Comparison of ENCODE assay signal across 17 cellular contexts in genomic region chr2:102138331-102138730, GRCh38. TPM values are rescaled to one million over a fixed set of nuclear protein-coding genes. Genes with fewer than 3 reads are reported as not detected.
DNase-seq lines count a peak whose midpoint lies in the region; ATAC-seq and TF ChIP-seq lines count a peak whose summit lies in the region.
"Had no signal": no experiment of that assay in that cellular context is flagged by ENCODE, and none has a peak within 500 bp of the region (broad histone marks: within the 10 kb centered on the region; RNA-seq: fewer than 3 reads in every experiment).

No MANE protein-coding gene starts in this region.

- H3K4me1 Mint-ChIP-seq in activated T-cell treated with anti-CD3 and anti-CD28 coated beads, Interleukin-2, amount 50 U/mL, for 24 hours (ENCODE audit: low read depth) = peaks cover 68% of the 10 kb centered on the region
- peaks cover 18% of the 10 kb centered on the region for H3K4me1 Mint-ChIP-seq in activated naive CD8-positive, alpha-beta T cell treated with anti-CD3 and anti-CD28 coated beads, Interleukin-2, amount 10 ng/mL, durations not matched to agents 7 days and 5 days

- H3K4me2 ChIP-seq in smooth muscle cell (peak overlapping the region; percentile 1), PC-3 (ENCODE audit: low read length) (no peak overlapping the region)

- BruUV-seq in PC-3 (replicated peaks; lab: Mats Ljungman, UMichigan) = no TSS peak

- H3K27me3 ChIP-seq in smooth muscle cell (ENCODE audit: low read depth) (no peaks in the 10 kb centered on the region), PC-3 (ENCODE audit: low read length) (no peaks in the 10 kb centered on the region), stomach (no peaks in the 10 kb centered on the region)
- H3K27me3 ChIP-seq: Peyer's patch had no signal

- H3K79me2 ChIP-seq in smooth muscle cell (ENCODE audit: low read depth) = peaks cover 6% of the 10 kb centered on the region
- no peaks in the 10 kb centered on the region for H3K79me2 ChIP-seq in PC-3 (ENCODE audit: low read length)

- no peak for ATAC-seq in activated naive CD8-positive, alpha-beta T cell treated with anti-CD3 and anti-CD28 coated beads, Interleukin-2, amount 10 ng/mL, durations not matched to agents 7 days and 5 days (ENCODE audit: low read depth)
- ATAC-seq in PC-3 (no peak), GM18873 (IDR thresholded peaks at IDR 0.05; ENCODE audit: low FRiP score, unreplicated experiment) (no peak)
- ATAC-seq: SK-N-SH treated with all-trans-retinoic acid at 6 μM for 48 hours had no signal

- TF ChIP-seq CTCF in smooth muscle cell (IDR thresholded peaks at IDR 0.05; ENCODE audit: borderline replicate concordance, insufficient read depth, poor library complexity, severe bottlenecking) = no peak
- TF ChIP-seq CTCF in PC-3 (conservative IDR thresholded peaks at IDR 0.05; ENCODE audit: low read depth, low read length) = no peak
- TF ChIP-seq CTCF in stomach (IDR thresholded peaks at IDR 0.05) = no peak

- no peak for DNase-seq in activated T-cell treated with anti-CD3 and anti-CD28 coated beads, Interleukin-2, amount 50 U/mL, for 24 hours
- DNase-seq in activated T-cell treated with anti-CD3 and anti-CD28 coated beads, Interleukin-2, amount 50 U/mL, for 48 hours = no peak
- DNase-seq in MV-4-11 (lab: John Stamatoyannopoulos, UW) (peak; percentile 43), smooth muscle cell (lab: John Stamatoyannopoulos, UW; ENCODE audit: unreplicated experiment) (no peak), PC-3 (no peak), stomach (no peak)
- DNase-seq in activated naive CD8-positive, alpha-beta T cell treated with anti-CD3 and anti-CD28 coated beads, Interleukin-2, amount 10 ng/mL, durations not matched to agents 7 days and 5 days = no peak
- DNase-seq: head of caudate nucleus; mammary epithelial cell; NCI-H2081; NCI-H526 treated with DMSO at 0.1 percent for 48 hours; nephron progenitor cell; Peyer's patch; stimulated activated naive CD4-positive, alpha-beta T cell treated with Interleukin-2 at 50 U/mL for 16 hours had no signal

- no peaks in the 10 kb centered on the region for H3K9me2 ChIP-seq in PC-3 (replicated peaks; ENCODE audit: low read length)

- H3K4me3 Mint-ChIP-seq in activated T-cell treated with anti-CD3 and anti-CD28 coated beads, Interleukin-2, amount 50 U/mL, for 24 hours = no peak overlapping the region
- H3K4me3 Mint-ChIP-seq in activated naive CD8-positive, alpha-beta T cell treated with anti-CD3 and anti-CD28 coated beads, Interleukin-2, amount 10 ng/mL, durations not matched to agents 7 days and 5 days = peak overlapping the region; percentile 7
- H3K4me3 Mint-ChIP-seq: nephron progenitor cell had no signal

- no peak for TF ChIP-seq POLR2A in stomach (IDR thresholded peaks at IDR 0.05)

- peaks cover 40% of the 10 kb centered on the region for H3K27me3 Mint-ChIP-seq in activated T-cell treated with anti-CD3 and anti-CD28 coated beads, Interleukin-2, amount 50 U/mL, for 24 hours
- H3K27me3 Mint-ChIP-seq in activated naive CD8-positive, alpha-beta T cell treated with anti-CD3 and anti-CD28 coated beads, Interleukin-2, amount 10 ng/mL, durations not matched to agents 7 days and 5 days = peaks cover 20% of the 10 kb centered on the region

- H3K9me3 ChIP-seq in smooth muscle cell (replicated peaks; ENCODE audit: low read depth) (no peaks in the 10 kb centered on the region), PC-3 (ENCODE audit: low read length) (no peaks in the 10 kb centered on the region), stomach (no peaks in the 10 kb centered on the region)
- H3K9me3 ChIP-seq: Peyer's patch had no signal

- H2AFZ ChIP-seq in smooth muscle cell (ENCODE audit: low read depth) (no peak overlapping the region), PC-3 (ENCODE audit: low read length) (no peak overlapping the region)

- intact Hi-C loops in PC-3 (cut with micrococcal nuclease) = no loop called here
- intact Hi-C loops in stomach (cut with DNase I; ENCODE audit: low total_unique reads) = no loop called here

- H3F3A ChIP-seq in smooth muscle cell (ENCODE audit: low read depth) (peaks cover 14% of the 10 kb centered on the region), PC-3 (ENCODE audit: low read length, unreplicated experiment) (no peaks in the 10 kb centered on the region)

- H3K4me1 ChIP-seq in smooth muscle cell (ENCODE audit: low read depth) (peaks cover 8% of the 10 kb centered on the region), PC-3 (ENCODE audit: insufficient read depth, low read length) (peaks cover 8% of the 10 kb centered on the region; the same call in 1 of the 2 replicates), stomach (peaks cover 0 to 13% (median 9%) of the 10 kb centered on the region in 4 donors)
- H3K4me1 ChIP-seq: Peyer's patch had no signal

- H3K4me3 ChIP-seq in smooth muscle cell (no peak overlapping the region), PC-3 (ENCODE audit: low read length) (no peak overlapping the region), stomach (no peak overlapping the region)
- H3K4me3 ChIP-seq: Peyer's patch had no signal

- POLR2A ChIA-PET in activated naive CD8-positive, alpha-beta T cell treated with anti-CD3 and anti-CD28 coated beads, Interleukin-2, amount 10 ng/mL, durations not matched to agents 7 days and 5 days (lab: Charles Lee) = no interaction called here
- POLR2A ChIA-PET in PC-3 (lab: Charles Lee; ENCODE audit: unreplicated experiment) = no interaction called here

- no peaks in the 10 kb centered on the region for H4K20me1 ChIP-seq in smooth muscle cell (ENCODE audit: low read depth)
- H4K20me1 ChIP-seq in PC-3 (ENCODE audit: low read length) = no peaks in the 10 kb centered on the region

- H3K9ac ChIP-seq in smooth muscle cell (ENCODE audit: low read depth) = no peak overlapping the region
- H3K9ac ChIP-seq in PC-3 (ENCODE audit: low read length) = no peak overlapping the region

- H3K27ac ChIP-seq in smooth muscle cell (ENCODE audit: low read depth) = no peak overlapping the region
- H3K27ac ChIP-seq in PC-3 (ENCODE audit: low read length) = no peak overlapping the region
- no peak overlapping the region for H3K27ac ChIP-seq in stomach
- H3K27ac ChIP-seq: Peyer's patch had no signal

- WGBS in smooth muscle cell (ENCODE audit: low lambda C conversion rate) = 33% methylated on average over 4 of the region's 4 CpGs
- 79 to 88% (median 82%) methylated on average over 4 of the region's 4 CpGs for WGBS in stomach, 5 donors

- peaks cover 59% of the 10 kb centered on the region for H3K36me3 Mint-ChIP-seq in activated T-cell treated with anti-CD3 and anti-CD28 coated beads, Interleukin-2, amount 50 U/mL, for 24 hours (ENCODE audit: low read depth)
- H3K36me3 Mint-ChIP-seq in activated naive CD8-positive, alpha-beta T cell treated with anti-CD3 and anti-CD28 coated beads, Interleukin-2, amount 10 ng/mL, durations not matched to agents 7 days and 5 days = peaks cover 20% of the 10 kb centered on the region

- H3K36me3 ChIP-seq in smooth muscle cell (ENCODE audit: low read depth) (no peaks in the 10 kb centered on the region), PC-3 (ENCODE audit: low read depth, low read length) (no peaks in the 10 kb centered on the region), stomach (no peaks in the 10 kb centered on the region)
- H3K36me3 ChIP-seq: Peyer's patch had no signal

- CTCF ChIA-PET in PC-3 (lab: Charles Lee) = no interaction called here

- peak overlapping the region; percentile 86 for H3K27ac Mint-ChIP-seq in activated T-cell treated with anti-CD3 and anti-CD28 coated beads, Interleukin-2, amount 50 U/mL, for 24 hours
- H3K27ac Mint-ChIP-seq in activated naive CD8-positive, alpha-beta T cell treated with anti-CD3 and anti-CD28 coated beads, Interleukin-2, amount 10 ng/mL, durations not matched to agents 7 days and 5 days = peak overlapping the region; percentile 29
- H3K27ac Mint-ChIP-seq: nephron progenitor cell had no signal

- no peak for TF ChIP-seq EP300 in stomach (IDR thresholded peaks at IDR 0.05)

- peaks cover 34% of the 10 kb centered on the region for H3K9me3 Mint-ChIP-seq in activated T-cell treated with anti-CD3 and anti-CD28 coated beads, Interleukin-2, amount 50 U/mL, for 24 hours
- H3K9me3 Mint-ChIP-seq in activated naive CD8-positive, alpha-beta T cell treated with anti-CD3 and anti-CD28 coated beads, Interleukin-2, amount 10 ng/mL, durations not matched to agents 7 days and 5 days = peaks cover 15% of the 10 kb centered on the region

RNA-seq across cellular contexts. Expression of gene IL1R1, which starts 4.2 kb away (rescaled TPM):
- under 1 TPM in 1 of 2 experiments, not detected in 1; 0.11 TPM for total RNA-seq in activated naive CD8-positive, alpha-beta T cell treated with anti-CD3 and anti-CD28 coated beads, Interleukin-2, amount 10 ng/mL, durations not matched to agents 7 days and 5 days
- total RNA-seq in smooth muscle cell = 32.4 and 36.6 TPM in 2 replicates
- polyA plus RNA-seq in smooth muscle cell = 20.0 and 26.8 TPM in 2 replicates
- total RNA-seq in PC-3 (2014; rRNA removed) = 0.40 and 0.69 TPM in 2 replicates
- total RNA-seq in stomach = 10 to 100 TPM; 17.5 to 67.7 (median 49.1) TPM
- polyA plus RNA-seq in stomach = 100 to 1,000 TPM in 1 of 3 donors, 10 to 100 TPM in 2; 26.5 to 109 (median 75.3) TPM

RNA-seq across cellular contexts. Expression of gene IL1RL2, which starts 48.5 kb away (rescaled TPM):
- total RNA-seq in activated naive CD8-positive, alpha-beta T cell treated with anti-CD3 and anti-CD28 coated beads, Interleukin-2, amount 10 ng/mL, durations not matched to agents 7 days and 5 days = not detected
- total RNA-seq in smooth muscle cell (0.13 and 0.40 TPM in 2 replicates), PC-3 (2014; rRNA removed) (0.11 TPM in 1 of 2 replicates, not detected in the other), stomach (1 to 10 TPM in 3 of 5 donors, not detected in 2; 2.2 to 4.3 (median 2.9) TPM)
- polyA plus RNA-seq in smooth muscle cell (0.10 and 1.2 TPM in 2 replicates), stomach (1 to 10 TPM in 2 of 3 donors, under 1 TPM in 1; 0.61 to 2.6 (median 1.2) TPM)
- total RNA-seq: H4 had no signal

Comparison
In these comparisons a context has a peak if more than half of its experiments do, and no peak if none do; other contexts are left out.
1. RNA of gene IL1R1, which starts 4.2 kb away (total RNA-seq): 17.5 to 67.7 TPM in stomach and 32.4 to 36.6 TPM in smooth muscle cell; 0.40 to 0.69 TPM in PC-3 and 0.11 TPM in activated naive CD8-positive, alpha-beta T cell treated with anti-CD3 and anti-CD28 coated beads, Interleukin-2, amount 10 ng/mL, durations not matched to agents 7 days and 5 days; every median in the first group is over 10 times any median in the second.